8 cellular contexts compared by ENCODE assay signal in genomic region chr7:4973728-4974198, GRCh38. TPM values are rescaled to one million over a fixed set of nuclear protein-coding genes. Genes with fewer than 3 reads are reported as not detected.
A peak's percentile ranks its signal among the peaks of the same experiment; 100 is the strongest.
DNase-seq lines count a peak whose midpoint lies in the region; ATAC-seq and TF ChIP-seq lines count a peak whose summit lies in the region.

No MANE protein-coding gene starts in this region.

- H3K4me1 Mint-ChIP-seq in CD8-positive, alpha-beta memory T cell, result peaks cover 29 to 39% (median 32%) of the 10 kb centered on the region in 3 donors
- peaks cover 23% of the 10 kb centered on the region for H3K4me1 Mint-ChIP-seq in activated CD8-positive, alpha-beta T cell treated with anti-CD3 and anti-CD28 coated beads, Interleukin-2, amount 10 ng/mL, durations not matched to agents 7 days and 5 days (ENCODE audit: low read depth)

- no peaks in the 10 kb centered on the region for H3K27me3 Mint-ChIP-seq in CD8-positive, alpha-beta memory T cell
- no peaks in the 10 kb centered on the region for H3K27me3 Mint-ChIP-seq in activated CD8-positive, alpha-beta T cell treated with anti-CD3 and anti-CD28 coated beads, Interleukin-2, amount 10 ng/mL, durations not matched to agents 7 days and 5 days (ENCODE audit: low read depth)

- CTCF ChIA-PET in CD8-positive, alpha-beta memory T cell (lab: Charles Lee), result interaction anchor here (0.6 to 2.4 kb wide), 41 partner anchors 13 to 480 kb away, joined by 3 to 51 read pairs (median 4); partner anchors contain the start of genes AP5Z1, RBAK and WIPI2
- CTCF ChIA-PET in activated CD8-positive, alpha-beta T cell treated with anti-CD3 and anti-CD28 coated beads, Interleukin-2, amount 10 ng/mL, durations not matched to agents 7 days and 5 days (lab: Charles Lee), result interaction anchor here (0.6 to 2.8 kb wide), 42 partner anchors 8 to 423 kb away, joined by 3 to 48 read pairs (median 4); partner anchors contain the start of genes AP5Z1, RADIL, RBAK and WIPI2

- peak overlapping the region; percentile 65 for H3K27ac ChIP-seq in CD8-positive, alpha-beta memory T cell (ENCODE audit: low read depth, low read length)
- H3K27ac ChIP-seq in ectodermal cell (ENCODE audit: insufficient read depth, low read depth, low read length, poor library complexity, severe bottlenecking) (peak overlapping the region; percentile 75), lung (ENCODE audit: low read depth in 1 of 2, low read length in 1 of 2) (peak overlapping the region; percentile 77 to 92)

- H3K4me3 Mint-ChIP-seq in CD8-positive, alpha-beta memory T cell, result peak overlapping the region; percentile 89 to 100 (median 96)
- H3K4me3 Mint-ChIP-seq in activated CD8-positive, alpha-beta T cell treated with anti-CD3 and anti-CD28 coated beads, Interleukin-2, amount 10 ng/mL, durations not matched to agents 7 days and 5 days, result peak overlapping the region; percentile 90

- H3K4me3 ChIP-seq in CD8-positive, alpha-beta memory T cell (ENCODE audit: low read length), result peak overlapping the region; percentile 53
- H3K4me3 ChIP-seq in ectodermal cell (ENCODE audit: insufficient read depth, low read depth, low read length) (peak overlapping the region; percentile 72), lung (peak overlapping the region; percentile 59)

- H3K36me3 ChIP-seq in CD8-positive, alpha-beta memory T cell (ENCODE audit: insufficient read depth, low read length), result no peaks in the 10 kb centered on the region
- H3K36me3 ChIP-seq in ectodermal cell (ENCODE audit: control insufficient read depth, insufficient read depth, low read length) (peaks cover 11% of the 10 kb centered on the region), lung (ENCODE audit: control insufficient read depth in 2 of 2, insufficient read depth in 2 of 2, low read length in 2 of 2) (peaks cover 11% of the 10 kb centered on the region in 2 donors)

- H3K36me3 Mint-ChIP-seq in CD8-positive, alpha-beta memory T cell, result peaks cover 0 to 33% (median 10%) of the 10 kb centered on the region in 3 donors
- peaks cover 27% of the 10 kb centered on the region for H3K36me3 Mint-ChIP-seq in activated CD8-positive, alpha-beta T cell treated with anti-CD3 and anti-CD28 coated beads, Interleukin-2, amount 10 ng/mL, durations not matched to agents 7 days and 5 days (ENCODE audit: low read depth)

- POLR2A ChIA-PET in CD8-positive, alpha-beta memory T cell (lab: Charles Lee), result interaction anchor here (0.5 to 1.2 kb wide), 4 partner anchors 72 to 216 kb away, joined by 3 to 6 read pairs (median 6); partner anchors contain the start of genes AP5Z1, RBAK and WIPI2
- POLR2A ChIA-PET in activated CD8-positive, alpha-beta T cell treated with anti-CD3 and anti-CD28 coated beads, Interleukin-2, amount 10 ng/mL, durations not matched to agents 7 days and 5 days (lab: Charles Lee), result interaction anchor here (0.8 to 1.2 kb wide), 2 partner anchors 113 to 199 kb away, joined by 3 read pairs; partner anchors contain the start of gene AP5Z1

- no peaks in the 10 kb centered on the region for H3K27me3 ChIP-seq in CD8-positive, alpha-beta memory T cell (ENCODE audit: insufficient read depth, low read length, poor library complexity, severe bottlenecking)
- no peaks in the 10 kb centered on the region for H3K27me3 ChIP-seq in ectodermal cell (ENCODE audit: control insufficient read depth, insufficient read depth, low read length, poor library complexity, severe bottlenecking)
- H3K27me3 ChIP-seq in lung (ENCODE audit: control insufficient read depth, insufficient read depth), result no peaks in the 10 kb centered on the region

- no peaks in the 10 kb centered on the region for H3K4me1 ChIP-seq in CD8-positive, alpha-beta memory T cell (ENCODE audit: insufficient read depth, low read length)
- H3K4me1 ChIP-seq in ectodermal cell (ENCODE audit: control insufficient read depth, insufficient read depth, low read length) (no peaks in the 10 kb centered on the region), lung (ENCODE audit: control insufficient read depth in 2 of 2, insufficient read depth in 2 of 2, low read length in 2 of 2) (no peaks in the 10 kb centered on the region)

- DNase-seq in CD8-positive, alpha-beta memory T cell, result peak; percentile 87 to 95 (median 93)
- peak; percentile 70 for DNase-seq in NCI-H82 treated with DMSO at 0.1 percent for 48 hours (lab: John Stamatoyannopoulos, UW; ENCODE audit: unreplicated experiment)
- DNase-seq in activated CD8-positive, alpha-beta T cell treated with anti-CD3 and anti-CD28 coated beads, Interleukin-2, amount 10 ng/mL, durations not matched to agents 7 days and 5 days, result peak; percentile 96
- peak; percentile 93 for DNase-seq in lung (ENCODE audit: low spot score)
- DNase-seq in stimulated activated CD4-positive, alpha-beta T cell treated with anti-CD3 and anti-CD28 coated beads, TNF-alpha, amount 100 ng/mL, for 24 hours (ENCODE audit: low read depth in 3 of 3), result peak; percentile 90 to 92 (median 91)

- peak overlapping the region; percentile 81 to 99 (median 96) for H3K27ac Mint-ChIP-seq in CD8-positive, alpha-beta memory T cell
- peak overlapping the region; percentile 95 for H3K27ac Mint-ChIP-seq in activated CD8-positive, alpha-beta T cell treated with anti-CD3 and anti-CD28 coated beads, Interleukin-2, amount 10 ng/mL, durations not matched to agents 7 days and 5 days

- no peaks in the 10 kb centered on the region for H3K9me3 ChIP-seq in CD8-positive, alpha-beta memory T cell (ENCODE audit: low read length)
- H3K9me3 ChIP-seq in ectodermal cell (ENCODE audit: control insufficient read depth, low read length), result no peaks in the 10 kb centered on the region
- H3K9me3 ChIP-seq in lung (ENCODE audit: control insufficient read depth in 2 of 2, insufficient read depth in 1 of 2, low read length in 1 of 2), result no peaks in the 10 kb centered on the region

- peak; percentile 70 for TF ChIP-seq CTCF in lung (IDR thresholded peaks at IDR 0.05; ENCODE audit: control extremely low read depth, extremely low read depth)

- 2 to 4% methylated on average over 40 to 41 of the region's 41 CpGs for WGBS in ectodermal cell, 2 experiments
- 3 to 4% methylated on average over 40 to 41 of the region's 41 CpGs for WGBS in lung, 2 donors

- H3K9me3 Mint-ChIP-seq in CD8-positive, alpha-beta memory T cell, result peaks cover 0 to 1% (median 0%) of the 10 kb centered on the region in 5 donors
- no peaks in the 10 kb centered on the region for H3K9me3 Mint-ChIP-seq in activated CD8-positive, alpha-beta T cell treated with anti-CD3 and anti-CD28 coated beads, Interleukin-2, amount 10 ng/mL, durations not matched to agents 7 days and 5 days (ENCODE audit: insufficient read depth)

- ATAC-seq in GM19397 (IDR thresholded peaks at IDR 0.05; ENCODE audit: unreplicated experiment) (peak; percentile 95), HG03565 (IDR thresholded peaks at IDR 0.05; ENCODE audit: unreplicated experiment) (peak; percentile 94), lung (ENCODE audit: insufficient read depth, low FRiP score) (peak; percentile 94)
- peak; percentile 95 for ATAC-seq in activated CD8-positive, alpha-beta T cell treated with anti-CD3 and anti-CD28 coated beads, Interleukin-2, amount 10 ng/mL, durations not matched to agents 7 days and 5 days

RNA-seq across cellular contexts. Expression of gene MMD2, which starts 14.8 kb away (rescaled TPM):
- not detected for total RNA-seq in CD8-positive, alpha-beta memory T cell
- not detected for polyA plus RNA-seq in CD8-positive, alpha-beta memory T cell
- total RNA-seq in activated CD8-positive, alpha-beta T cell treated with anti-CD3 and anti-CD28 coated beads, Interleukin-2, amount 10 ng/mL, durations not matched to agents 7 days and 5 days, result not detected
- polyA plus RNA-seq in ectodermal cell (2013, experiment 1 of 4), result 0.19 TPM
- 0.36 TPM for polyA plus RNA-seq in ectodermal cell (2013, experiment 2 of 4)
- polyA plus RNA-seq in ectodermal cell (2013, experiment 3 of 4), result 0.21 TPM
- polyA plus RNA-seq in ectodermal cell (2013, experiment 4 of 4), result 0.12 TPM
- total RNA-seq in lung, result not detected
- polyA plus RNA-seq in lung, result not detected

Comparison
In these comparisons a context has a peak if more than half of its experiments do, and no peak if none do; other contexts are left out.
1. Peak in every context shown above with its lines: DNase-seq, ATAC-seq, H3K4me3 ChIP-seq and H3K27ac ChIP-seq.